ENCODE assay signal across 35 cellular contexts in genomic region chr16:73565925-73566324, GRCh38.
"Had no signal": no experiment of that assay in that cellular context is flagged by ENCODE, and none has a peak within 500 bp of the region (broad histone marks: within the 10 kb centered on the region; RNA-seq: fewer than 3 reads in every experiment).

No MANE protein-coding gene starts in this region.

- H3K9me3 ChIP-seq: adrenal gland, body of pancreas, breast epithelium had no signal

- H3K27me3 Mint-ChIP-seq: activated CD4-positive, alpha-beta memory T cell treated with anti-CD3 and anti-CD28 coated beads, Interleukin-2, amount 10 ng/mL, durations not matched to agents 7 days and 5 days; activated CD4-positive, alpha-beta T cell treated with anti-CD3 and anti-CD28 coated beads, Interleukin-2, amount 10 ng/mL, durations not matched to agents 7 days and 5 days; activated CD8-positive, alpha-beta memory T cell treated with anti-CD3 and anti-CD28 coated beads, Interleukin-2, amount 10 ng/mL, durations not matched to agents 7 days and 5 days; activated naive CD8-positive, alpha-beta T cell treated with anti-CD3 and anti-CD28 coated beads for 36 hours; activated T-cell treated with anti-CD3 and anti-CD28 coated beads, Interleukin-2, amount 50 U/mL, for 24 hours had no signal

- H3K4me3 ChIP-seq: adrenal gland, body of pancreas, breast epithelium had no signal

- H3K27me3 ChIP-seq: adrenal gland, body of pancreas, brain microvascular endothelial cell had no signal

- H3K4me3 Mint-ChIP-seq: activated CD4-positive, alpha-beta memory T cell treated with anti-CD3 and anti-CD28 coated beads, Interleukin-2, amount 10 ng/mL, durations not matched to agents 7 days and 5 days; activated CD4-positive, alpha-beta T cell treated with anti-CD3 and anti-CD28 coated beads for 36 hours; activated CD4-positive, alpha-beta T cell treated with anti-CD3 and anti-CD28 coated beads, Interleukin-2, amount 10 ng/mL, durations not matched to agents 7 days and 5 days; activated CD8-positive, alpha-beta memory T cell treated with anti-CD3 and anti-CD28 coated beads, Interleukin-2, amount 10 ng/mL, durations not matched to agents 7 days and 5 days; activated CD8-positive, alpha-beta T cell treated with anti-CD3 and anti-CD28 coated beads, Interleukin-2, amount 10 ng/mL, durations not matched to agents 7 days and 5 days; activated naive CD4-positive, alpha-beta T cell treated with anti-CD3 and anti-CD28 coated beads for 36 hours; activated naive CD8-positive, alpha-beta T cell treated with anti-CD3 and anti-CD28 coated beads for 36 hours; activated T-cell treated with anti-CD3 and anti-CD28 coated beads, Interleukin-2, amount 50 U/mL, for 24 hours; T-helper 1 cell treated with Interleukin-12 subunit alpha and Interleukin-12 subunit beta and Interleukin-4 antibody, amounts not matched to agents 30 μg/mL and 1 μg/mL, for 36 hours; T-helper 2 cell treated with Interferon-gamma antibody and Interleukin-4, amounts not matched to agents 5 μg/mL and 100 μg/mL, for 36 hours had no signal

- H3K9me3 Mint-ChIP-seq: activated naive CD4-positive, alpha-beta T cell treated with anti-CD3 and anti-CD28 coated beads for 36 hours; activated naive CD8-positive, alpha-beta T cell treated with anti-CD3 and anti-CD28 coated beads for 36 hours; T-helper 2 cell treated with Interferon-gamma antibody and Interleukin-4, amounts not matched to agents 5 μg/mL and 100 μg/mL, for 36 hours had no signal

- H3K36me3 ChIP-seq: adrenal gland, brain microvascular endothelial cell, breast epithelium had no signal

- ATAC-seq: activated CD4-positive, alpha-beta T cell treated with anti-CD3 and anti-CD28 coated beads for 36 hours; activated CD4-positive, CD25-positive, alpha-beta regulatory T cell treated with anti-CD3 and anti-CD28 coated beads, Interleukin-2, amount 50 U/mL, for 24 hours; activated CD8-positive, alpha-beta memory T cell treated with anti-CD3 and anti-CD28 coated beads, Interleukin-2, amount 10 ng/mL, durations not matched to agents 7 days and 5 days; activated CD8-positive, alpha-beta T cell treated with anti-CD3 and anti-CD28 coated beads, Interleukin-2, amount 10 ng/mL, durations not matched to agents 7 days and 5 days; activated naive CD4-positive, alpha-beta T cell treated with anti-CD3 and anti-CD28 coated beads, Interleukin-2, amount 50 U/mL, for 72 hours; body of pancreas had no signal

- H3K4me1 ChIP-seq: adrenal gland, body of pancreas, breast epithelium had no signal

- H3K4me1 Mint-ChIP-seq: activated CD4-positive, alpha-beta memory T cell treated with anti-CD3 and anti-CD28 coated beads, Interleukin-2, amount 10 ng/mL, durations not matched to agents 7 days and 5 days; activated CD4-positive, alpha-beta T cell treated with anti-CD3 and anti-CD28 coated beads for 36 hours; activated CD4-positive, alpha-beta T cell treated with anti-CD3 and anti-CD28 coated beads, Interleukin-2, amount 10 ng/mL, durations not matched to agents 7 days and 5 days; activated CD8-positive, alpha-beta memory T cell treated with anti-CD3 and anti-CD28 coated beads, Interleukin-2, amount 10 ng/mL, durations not matched to agents 7 days and 5 days; activated naive CD8-positive, alpha-beta T cell treated with anti-CD3 and anti-CD28 coated beads for 36 hours had no signal

- DNase-seq: activated CD4-positive, alpha-beta memory T cell treated with anti-CD3 and anti-CD28 coated beads, Interleukin-2, amount 10 ng/mL, durations not matched to agents 7 days and 5 days; activated CD4-positive, alpha-beta T cell treated with anti-CD3 and anti-CD28 coated beads for 1 hour; activated CD4-positive, alpha-beta T cell treated with anti-CD3 and anti-CD28 coated beads for 36 hours; activated CD4-positive, alpha-beta T cell treated with anti-CD3 and anti-CD28 coated beads for 48 hours; activated CD4-positive, alpha-beta T cell treated with anti-CD3 and anti-CD28 coated beads, Interleukin-2, amount 10 ng/mL, durations not matched to agents 7 days and 5 days; activated CD4-positive, alpha-beta T cell treated with anti-CD3 and anti-CD28 coated beads, Interleukin-2, amount 50 U/mL, for 48 hours; activated CD4-positive, CD25-positive, alpha-beta regulatory T cell; activated CD8-positive, alpha-beta memory T cell treated with anti-CD3 and anti-CD28 coated beads for 24 hours; activated CD8-positive, alpha-beta memory T cell treated with anti-CD3 and anti-CD28 coated beads, Interleukin-2, amount 10 ng/mL, durations not matched to agents 7 days and 5 days; activated CD8-positive, alpha-beta memory T cell treated with anti-CD3 and anti-CD28 coated beads, Interleukin-2, amount 50 U/mL, for 48 hours; activated CD8-positive, alpha-beta T cell treated with anti-CD3 and anti-CD28 coated beads, Interleukin-2, amount 10 ng/mL, durations not matched to agents 7 days and 5 days; activated effector memory CD4-positive, alpha-beta T cell treated with Interleukin-2 at 50 U/mL for 16 hours; activated gamma-delta T cell treated with Interleukin-2 at 50 U/mL for 16 hours; activated naive CD4-positive, alpha-beta T cell; activated naive CD4-positive, alpha-beta T cell treated with anti-CD3 and anti-CD28 coated beads for 36 hours; activated naive CD4-positive, alpha-beta T cell treated with anti-CD3 and anti-CD28 coated beads, Interleukin-2, amount 50 U/mL, for 16 hours; activated naive CD8-positive, alpha-beta T cell treated with anti-CD3 and anti-CD28 coated beads for 36 hours; activated T-cell treated with anti-CD3 and anti-CD28 coated beads, Interleukin-2, amount 50 U/mL, for 24 hours; activated T-cell treated with anti-CD3 and anti-CD28 coated beads, Interleukin-2, amount 50 U/mL, for 48 hours; adrenal gland; amniotic stem cell; aorta; body of pancreas; brain microvascular endothelial cell; central memory CD4-positive, alpha-beta T cell; T-helper 1 cell; T-helper 2 cell; T-helper 9 cell had no signal

- H3K27ac Mint-ChIP-seq: activated CD4-positive, alpha-beta memory T cell treated with anti-CD3 and anti-CD28 coated beads, Interleukin-2, amount 10 ng/mL, durations not matched to agents 7 days and 5 days; activated CD4-positive, alpha-beta T cell treated with anti-CD3 and anti-CD28 coated beads for 36 hours; activated CD4-positive, alpha-beta T cell treated with anti-CD3 and anti-CD28 coated beads, Interleukin-2, amount 10 ng/mL, durations not matched to agents 7 days and 5 days; activated CD8-positive, alpha-beta memory T cell treated with anti-CD3 and anti-CD28 coated beads, Interleukin-2, amount 10 ng/mL, durations not matched to agents 7 days and 5 days; activated CD8-positive, alpha-beta T cell treated with anti-CD3 and anti-CD28 coated beads, Interleukin-2, amount 10 ng/mL, durations not matched to agents 7 days and 5 days; activated naive CD4-positive, alpha-beta T cell treated with anti-CD3 and anti-CD28 coated beads for 36 hours; activated naive CD4-positive, alpha-beta T cell treated with anti-CD3 and anti-CD28 coated beads, Interleukin-2, amount 50 U/mL, for 72 hours; activated naive CD8-positive, alpha-beta T cell treated with anti-CD3 and anti-CD28 coated beads for 36 hours; activated T-cell treated with anti-CD3 and anti-CD28 coated beads, Interleukin-2, amount 50 U/mL, for 24 hours; activated T-helper 2 cell treated with anti-CD3 and anti-CD28 coated beads, Interferon-gamma antibody, Interleukin-2, Interleukin-4, amounts not matched to agents 10 μg/mL and 5 μg/mL and 100 μg/mL, durations not matched to agents 14 hours and 24 hours and 36 hours; T-helper 1 cell treated with Interleukin-12 subunit alpha and Interleukin-12 subunit beta and Interleukin-4 antibody, amounts not matched to agents 30 μg/mL and 1 μg/mL, for 36 hours; T-helper 2 cell treated with Interferon-gamma antibody and Interleukin-4, amounts not matched to agents 5 μg/mL and 100 μg/mL, for 36 hours had no signal

- H3K27ac ChIP-seq: adrenal gland, body of pancreas, brain microvascular endothelial cell, breast epithelium, VCaP had no signal

- H3K36me3 Mint-ChIP-seq: activated CD8-positive, alpha-beta memory T cell treated with anti-CD3 and anti-CD28 coated beads, Interleukin-2, amount 10 ng/mL, durations not matched to agents 7 days and 5 days; activated naive CD4-positive, alpha-beta T cell treated with anti-CD3 and anti-CD28 coated beads, Interleukin-2, amount 50 U/mL, for 72 hours; activated naive CD8-positive, alpha-beta T cell treated with anti-CD3 and anti-CD28 coated beads for 36 hours had no signal
